9 cellular contexts compared by ENCODE assay signal in genomic region chr19:52938733-52939132, GRCh38. TPM values are rescaled to one million over a fixed set of nuclear protein-coding genes. Genes with fewer than 3 reads are reported as not detected.
A peak's percentile ranks its signal among the peaks of the same experiment; 100 is the strongest.
DNase-seq lines count a peak whose midpoint lies in the region; ATAC-seq, FAIRE-seq and TF ChIP-seq lines count a peak whose summit lies in the region.
"Not testable (repeated sequence)": the region's sequence is repeated elsewhere in the genome, so short reads cannot be mapped to it uniquely, and the experiment has no call there.
"Had no signal": no experiment of that assay in that cellular context is flagged by ENCODE, and none has a peak within 500 bp of the region (broad histone marks: within the 10 kb centered on the region; RNA-seq: fewer than 3 reads in every experiment).

No MANE protein-coding gene starts in this region.

- not testable (repeated sequence) for TF ChIP-seq EP300 in K562 (IDR thresholded peaks at IDR 0.05; ENCODE audit: low read length)

- peak overlapping the region in 1 of 2 experiments; percentile 34; a peak in 1 of 4 replicates for H3K9ac ChIP-seq in K562 (ENCODE audit: insufficient read depth in 1 of 2, low read depth in 2 of 2, low read length in 2 of 2)

- 64% methylated on average over 5 of the region's 5 CpGs for WGBS in K562 (ENCODE audit: insufficient coverage, low coverage, missing lambda C conversion rate)

- H3K9me3 ChIP-seq in CD4-positive, CD25-positive, alpha-beta regulatory T cell (ENCODE audit: control insufficient read depth in 2 of 2, low read length in 2 of 2), result peaks cover 10 to 58% of the 10 kb centered on the region in 2 experiments
- not testable (repeated sequence) for H3K9me3 ChIP-seq in K562 (replicated peaks; ENCODE audit: control insufficient read depth, insufficient read depth, low read depth, low read length)

- intact Hi-C loops in K562 (cut with micrococcal nuclease), result loop anchor here (5.0 kb wide), 1 partner anchor 41 kb away; the partner anchor contains the start of gene ZNF320

- peak overlapping the region; percentile 1 for H3K27ac ChIP-seq in CD4-positive, CD25-positive, alpha-beta regulatory T cell (ENCODE audit: insufficient read depth, low read length, poor library complexity, severe bottlenecking)
- H3K27ac ChIP-seq in K562 (ENCODE audit: extremely low read depth, low read depth, low read length), result not testable (repeated sequence)

- in situ Hi-C loops in K562 (cut with MboI), result not testable (repeated sequence)

- not testable (repeated sequence) for TF ChIP-seq POLR2A in K562 (conservative IDR thresholded peaks at IDR 0.05)

- H3K27me3 ChIP-seq in CD4-positive, CD25-positive, alpha-beta regulatory T cell (ENCODE audit: control insufficient read depth, insufficient read depth, low read length); K562 (ENCODE audit: control insufficient read depth in 2 of 2, insufficient read depth in 2 of 2, low read length in 2 of 2): not testable (repeated sequence)

- peak overlapping the region in 2 of 4 donors; percentile 18 to 69 for H3K4me3 Mint-ChIP-seq in CD4-positive, CD25-positive, alpha-beta regulatory T cell
- peak overlapping the region in 1 of 3 donors; percentile 39 for H3K4me3 Mint-ChIP-seq in T-cell
- not testable (repeated sequence) for H3K4me3 Mint-ChIP-seq in activated CD4-positive, alpha-beta memory T cell treated with anti-CD3 and anti-CD28 coated beads, Interleukin-2, amount 10 ng/mL, durations not matched to agents 7 days and 5 days
- peak overlapping the region; percentile 55 for H3K4me3 Mint-ChIP-seq in mesothelial cell of epicardium
- peak overlapping the region; percentile 21 to 56 for H3K4me3 Mint-ChIP-seq in stimulated activated naive B cell treated with anti-CD40 and anti-IgM and Interleukin-4, amounts not matched to agents 10 μg/mL and 1 μg/mL and 100 μg/mL, for 72 hours

- peaks cover 0 to 43% (median 12%) of the 10 kb centered on the region in 7 donors for H3K9me3 Mint-ChIP-seq in CD4-positive, CD25-positive, alpha-beta regulatory T cell
- H3K9me3 Mint-ChIP-seq in T-cell, result peaks cover 0 to 28% (median 18%) of the 10 kb centered on the region in 3 donors
- H3K9me3 Mint-ChIP-seq in activated CD4-positive, alpha-beta memory T cell treated with anti-CD3 and anti-CD28 coated beads, Interleukin-2, amount 10 ng/mL, durations not matched to agents 7 days and 5 days, result peaks cover 35% of the 10 kb centered on the region
- H3K9me3 Mint-ChIP-seq in mesothelial cell of epicardium; stimulated activated naive B cell treated with anti-CD40 and anti-IgM and Interleukin-4, amounts not matched to agents 10 μg/mL and 1 μg/mL and 100 μg/mL, for 72 hours: not testable (repeated sequence)

- H3K4me1 Mint-ChIP-seq in CD4-positive, CD25-positive, alpha-beta regulatory T cell, result peaks cover 3 to 54% (median 12%) of the 10 kb centered on the region in 4 donors
- peaks cover 28 to 35% (median 29%) of the 10 kb centered on the region in 3 donors for H3K4me1 Mint-ChIP-seq in T-cell
- peaks cover 17% of the 10 kb centered on the region for H3K4me1 Mint-ChIP-seq in activated CD4-positive, alpha-beta memory T cell treated with anti-CD3 and anti-CD28 coated beads, Interleukin-2, amount 10 ng/mL, durations not matched to agents 7 days and 5 days
- H3K4me1 Mint-ChIP-seq in mesothelial cell of epicardium, result peaks cover 52% of the 10 kb centered on the region
- H3K4me1 Mint-ChIP-seq in stimulated activated naive B cell treated with anti-CD40 and anti-IgM and Interleukin-4, amounts not matched to agents 10 μg/mL and 1 μg/mL and 100 μg/mL, for 72 hours, result peaks cover 33 to 54% of the 10 kb centered on the region in 2 donors

- DNase-seq in CD4-positive, CD25-positive, alpha-beta regulatory T cell; T-cell; activated CD4-positive, alpha-beta memory T cell treated with anti-CD3 and anti-CD28 coated beads, Interleukin-2, amount 10 ng/mL, durations not matched to agents 7 days and 5 days; K562 (ENCODE audit: extremely low read depth in 1 of 4, low spot score in 3 of 4); mesothelial cell of epicardium (ENCODE audit: low spot score in 2 of 2, unreplicated experiment in 2 of 2); stimulated activated naive B cell treated with anti-CD40 and anti-IgM and Interleukin-4, amounts not matched to agents 10 μg/mL and 1 μg/mL and 100 μg/mL, for 72 hours: not testable (repeated sequence)
- DNase-seq in HT-29 (ENCODE audit: low spot score) (peak; percentile 93), epithelial cell of esophagus (ENCODE audit: low read depth) (peak; percentile 39)

- peaks cover 25% of the 10 kb centered on the region for H3K36me3 Mint-ChIP-seq in CD4-positive, CD25-positive, alpha-beta regulatory T cell
- peaks cover 28% of the 10 kb centered on the region for H3K36me3 Mint-ChIP-seq in T-cell
- H3K36me3 Mint-ChIP-seq in activated CD4-positive, alpha-beta memory T cell treated with anti-CD3 and anti-CD28 coated beads, Interleukin-2, amount 10 ng/mL, durations not matched to agents 7 days and 5 days (ENCODE audit: low read depth), result peaks cover 53% of the 10 kb centered on the region
- H3K36me3 Mint-ChIP-seq in mesothelial cell of epicardium, result not testable (repeated sequence)
- H3K36me3 Mint-ChIP-seq in stimulated activated naive B cell treated with anti-CD40 and anti-IgM and Interleukin-4, amounts not matched to agents 10 μg/mL and 1 μg/mL and 100 μg/mL, for 72 hours, result peaks cover 16 to 38% of the 10 kb centered on the region in 2 donors

- H3K36me3 ChIP-seq in CD4-positive, CD25-positive, alpha-beta regulatory T cell (ENCODE audit: control insufficient read depth, insufficient read depth, low read length), result peaks cover 12% of the 10 kb centered on the region
- peaks cover 35% of the 10 kb centered on the region; the same call in 2 of the 3 replicates for H3K36me3 ChIP-seq in K562 (ENCODE audit: control insufficient read depth, insufficient read depth, low read length)

- CTCF ChIA-PET in T-cell (lab: Charles Lee); activated CD4-positive, alpha-beta memory T cell treated with anti-CD3 and anti-CD28 coated beads, Interleukin-2, amount 10 ng/mL, durations not matched to agents 7 days and 5 days (lab: Charles Lee); K562 (lab: Yijun Ruan, JAX; ENCODE audit: low intra/inter-chr PET ratio): not testable (repeated sequence)

- ATAC-seq in CD4-positive, CD25-positive, alpha-beta regulatory T cell (ENCODE audit: low read depth in 2 of 2); T-cell (replicated peaks in 1 of 4); K562; stimulated activated naive B cell treated with anti-CD40 and anti-IgM and Interleukin-4, amounts not matched to agents 10 μg/mL and 1 μg/mL and 100 μg/mL, for 72 hours (replicated peaks): not testable (repeated sequence)

- H3K4me1 ChIP-seq in CD4-positive, CD25-positive, alpha-beta regulatory T cell (ENCODE audit: control insufficient read depth, insufficient read depth, low read length, poor library complexity, severe bottlenecking), result peaks cover 13% of the 10 kb centered on the region
- peaks cover 40 to 52% of the 10 kb centered on the region in 2 experiments for H3K4me1 ChIP-seq in K562 (replicated peaks in 1 of 2; ENCODE audit: control insufficient read depth in 2 of 2, insufficient read depth in 2 of 2, low read length in 2 of 2)

- peak overlapping the region in 2 of 3 donors; percentile 38 to 71 for H3K27ac Mint-ChIP-seq in CD4-positive, CD25-positive, alpha-beta regulatory T cell
- H3K27ac Mint-ChIP-seq in T-cell, result peak overlapping the region; percentile 11 to 32
- peak overlapping the region; percentile 31 for H3K27ac Mint-ChIP-seq in activated CD4-positive, alpha-beta memory T cell treated with anti-CD3 and anti-CD28 coated beads, Interleukin-2, amount 10 ng/mL, durations not matched to agents 7 days and 5 days
- H3K27ac Mint-ChIP-seq in mesothelial cell of epicardium, result peak overlapping the region; percentile 98
- peak overlapping the region; percentile 28 for H3K27ac Mint-ChIP-seq in stimulated activated naive B cell treated with anti-CD40 and anti-IgM and Interleukin-4, amounts not matched to agents 10 μg/mL and 1 μg/mL and 100 μg/mL, for 72 hours

- TF ChIP-seq CTCF in K562 (IDR thresholded peaks at IDR 0.05 in 2 of 3, conservative IDR thresholded peaks at IDR 0.05 in 1 of 3; ENCODE audit: insufficient read depth in 2 of 3, low read depth in 1 of 3, low read length in 3 of 3); epithelial cell of esophagus (IDR thresholded peaks at IDR 0.05; ENCODE audit: insufficient read depth, low read depth, low read length, missing control alignments); mesothelial cell of epicardium (IDR thresholded peaks at IDR 0.05; ENCODE audit: unreplicated experiment): not testable (repeated sequence)

- H3K4me2 ChIP-seq in K562 (ENCODE audit: insufficient read depth, low read length), result peak overlapping the region; percentile 24; the same call in 1 of the 2 replicates

- peak overlapping the region; percentile 32 for H3K4me3 ChIP-seq in CD4-positive, CD25-positive, alpha-beta regulatory T cell (ENCODE audit: low read depth, low read length)
- H3K4me3 ChIP-seq in K562; epithelial cell of esophagus (ENCODE audit: low read length): not testable (repeated sequence)

- POLR2A ChIA-PET in T-cell (lab: Charles Lee), result not testable (repeated sequence)
- POLR2A ChIA-PET in activated CD4-positive, alpha-beta memory T cell treated with anti-CD3 and anti-CD28 coated beads, Interleukin-2, amount 10 ng/mL, durations not matched to agents 7 days and 5 days (lab: Charles Lee), result interaction anchor here (0.7 kb wide), 1 partner anchor 128 kb away, joined by 3 read pairs; no protein-coding TSS in a partner anchor
- POLR2A ChIA-PET in K562 (lab: Yijun Ruan, JAX), result interaction anchor here (0.8 kb wide), 1 partner anchor 1003 kb away, joined by 3 read pairs; no protein-coding TSS in a partner anchor

- not testable (repeated sequence) for TF ChIP-seq RAD21 in K562 (CRISPR knock-in tag; conservative IDR thresholded peaks at IDR 0.05 in 1 of 2, IDR thresholded peaks at IDR 0.05 in 1 of 2)

- H4K20me1 ChIP-seq in K562 (replicated peaks; ENCODE audit: control insufficient read depth, insufficient read depth, low read length), result not testable (repeated sequence)

- peaks cover 83% of the 10 kb centered on the region for H3K79me2 ChIP-seq in K562 (ENCODE audit: control insufficient read depth, insufficient read depth, low read length)

- not testable (repeated sequence) for H3K27me3 Mint-ChIP-seq in CD4-positive, CD25-positive, alpha-beta regulatory T cell; T-cell; activated CD4-positive, alpha-beta memory T cell treated with anti-CD3 and anti-CD28 coated beads, Interleukin-2, amount 10 ng/mL, durations not matched to agents 7 days and 5 days; mesothelial cell of epicardium (ENCODE audit: low read depth); stimulated activated naive B cell treated with anti-CD40 and anti-IgM and Interleukin-4, amounts not matched to agents 10 μg/mL and 1 μg/mL and 100 μg/mL, for 72 hours

- FAIRE-seq in K562 (lab: Jason Lieb, UNC), result not testable (repeated sequence)

- not testable (repeated sequence) for H2AFZ ChIP-seq in K562 (ENCODE audit: low read depth, low read length)

- H3K9me1 ChIP-seq in K562 (ENCODE audit: control insufficient read depth, insufficient read depth, low read length), result not testable (repeated sequence)

- not testable (repeated sequence) for BruUV-seq in K562 (replicated peaks; lab: Mats Ljungman, UMichigan)

RNA-seq across cellular contexts. Expression of gene ZNF888, which starts 15.5 kb away (rescaled TPM):
- total RNA-seq in CD4-positive, CD25-positive, alpha-beta regulatory T cell, result 5.0 TPM
- 1 to 10 TPM; 1.7 to 2.8 (median 2.3) TPM for polyA plus RNA-seq in CD4-positive, CD25-positive, alpha-beta regulatory T cell
- 8.2 and 10.0 TPM in 2 replicates for total RNA-seq in HT-29 (2014; rRNA removed; shearing (Covaris generic))
- total RNA-seq in T-cell, result 1 to 10 TPM; 2.7 to 5.6 (median 4.5) TPM
- total RNA-seq in activated CD4-positive, alpha-beta memory T cell treated with anti-CD3 and anti-CD28 coated beads, Interleukin-2, amount 10 ng/mL, durations not matched to agents 7 days and 5 days, result 1 to 10 TPM; 5.9 to 6.9 TPM
- 11.0 and 36.0 TPM in 2 replicates for total RNA-seq in K562 (2011; cell fraction: chromatin; rRNA removed; ENCODE audit: low replicate concordance)
- total RNA-seq in K562 (2011; cell fraction: nucleolus; rRNA removed), result 7.5 and 10.3 TPM in 2 replicates
- total RNA-seq in K562 (2011; cell fraction: nucleoplasm; rRNA removed), result 12.6 and 13.6 TPM in 2 replicates
- 6.9 and 8.9 TPM in 2 replicates for total RNA-seq in K562 (2014; rRNA removed)
- total RNA-seq in K562 (2014; rRNA removed; fragmentation: Illumina TruSeq; extraction: Trizol), result 13.3 and 15.5 TPM in 2 replicates
- total RNA-seq in K562 (2015; rRNA removed; fragmentation: Illumina TruSeq; extraction: Trizol), result 12.1 TPM in 2 replicates
- total RNA-seq in K562 (2021), result 8.3 and 10.7 TPM in 2 replicates
- polyA plus RNA-seq in K562 (2011; rRNA removed), result 9.6 and 12.5 TPM in 2 replicates
- polyA plus RNA-seq in K562 (2011; cell fraction: cytosol; rRNA removed), result 2.2 and 4.6 TPM in 2 replicates
- polyA plus RNA-seq in K562 (2011; cell fraction: nucleus; rRNA removed), result 7.9 and 8.3 TPM in 2 replicates
- 7.5 and 8.1 TPM in 2 replicates for polyA plus RNA-seq in K562 (2012)
- 9.9 and 10.1 TPM in 2 replicates for polyA plus RNA-seq in K562 (2014; fragmentation: Illumina TruSeq; extraction: Trizol)
- polyA plus RNA-seq in K562 (2014; fragmentation: Nextera tagmentation; extraction: Ambion mirVana), result 1 to 10 TPM; 1.6 to 2.7 TPM
- 4.5 and 5.9 TPM in 2 replicates for polyA plus RNA-seq in K562 (2014; rRNA removed)
- 40.2 and 44.6 TPM in 2 replicates for polyA minus RNA-seq in K562 (2011; rRNA and poly(A)+ RNA removed)
- 10.2 and 14.1 TPM in 2 replicates for polyA minus RNA-seq in K562 (2011; cell fraction: cytosol; rRNA and poly(A)+ RNA removed)
- polyA minus RNA-seq in K562 (2011; cell fraction: nucleus; rRNA and poly(A)+ RNA removed), result 7.1 and 13.7 TPM in 2 replicates
- total RNA-seq in mesothelial cell of epicardium, result 14.0 to 15.3 TPM (median 14.3 TPM) in 3 replicates
- polyA plus RNA-seq: A549 had no signal

RNA-seq across cellular contexts. Expression of gene ZNF816, which starts 23.9 kb away (rescaled TPM):
- total RNA-seq in CD4-positive, CD25-positive, alpha-beta regulatory T cell, result 5.1 TPM
- 10 to 100 TPM; 10.6 to 25.1 (median 18.7) TPM for polyA plus RNA-seq in CD4-positive, CD25-positive, alpha-beta regulatory T cell
- total RNA-seq in HT-29 (2014; rRNA removed; shearing (Covaris generic)), result 8.9 and 12.3 TPM in 2 replicates
- total RNA-seq in T-cell, result 10 to 100 TPM in 3 of 5 donors, 1 to 10 TPM in 2; 6.4 to 23.4 (median 19.0) TPM
- total RNA-seq in activated CD4-positive, alpha-beta memory T cell treated with anti-CD3 and anti-CD28 coated beads, Interleukin-2, amount 10 ng/mL, durations not matched to agents 7 days and 5 days, result 10 to 100 TPM; 11.8 to 14.9 TPM
- 30.0 and 80.9 TPM in 2 replicates for total RNA-seq in K562 (2011; cell fraction: chromatin; rRNA removed; ENCODE audit: low replicate concordance)
- 20.5 and 22.0 TPM in 2 replicates for total RNA-seq in K562 (2011; cell fraction: nucleolus; rRNA removed)
- 27.3 and 32.6 TPM in 2 replicates for total RNA-seq in K562 (2011; cell fraction: nucleoplasm; rRNA removed)
- total RNA-seq in K562 (2014; rRNA removed), result 10.7 and 11.3 TPM in 2 replicates
- total RNA-seq in K562 (2014; rRNA removed; fragmentation: Illumina TruSeq; extraction: Trizol), result 23.4 and 24.0 TPM in 2 replicates
- 19.3 and 23.3 TPM in 2 replicates for total RNA-seq in K562 (2015; rRNA removed; fragmentation: Illumina TruSeq; extraction: Trizol)
- total RNA-seq in K562 (2021), result 12.0 and 15.5 TPM in 2 replicates
- polyA plus RNA-seq in K562 (2011; rRNA removed), result 18.0 and 18.8 TPM in 2 replicates
- polyA plus RNA-seq in K562 (2011; cell fraction: cytosol; rRNA removed), result 4.3 and 9.0 TPM in 2 replicates
- 11.3 and 15.3 TPM in 2 replicates for polyA plus RNA-seq in K562 (2011; cell fraction: nucleus; rRNA removed)
- 7.6 and 7.8 TPM in 2 replicates for polyA plus RNA-seq in K562 (2012)
- polyA plus RNA-seq in K562 (2014; fragmentation: Illumina TruSeq; extraction: Trizol), result 13.0 and 13.1 TPM in 2 replicates
- 10 to 100 TPM; 11.1 to 17.0 TPM for polyA plus RNA-seq in K562 (2014; fragmentation: Nextera tagmentation; extraction: Ambion mirVana)
- 6.6 and 8.6 TPM in 2 replicates for polyA plus RNA-seq in K562 (2014; rRNA removed)
- polyA minus RNA-seq in K562 (2011; rRNA and poly(A)+ RNA removed), result 30.0 and 35.9 TPM in 2 replicates
- polyA minus RNA-seq in K562 (2011; cell fraction: cytosol; rRNA and poly(A)+ RNA removed), result 12.1 and 19.6 TPM in 2 replicates
- 8.2 and 20.2 TPM in 2 replicates for polyA minus RNA-seq in K562 (2011; cell fraction: nucleus; rRNA and poly(A)+ RNA removed)
- total RNA-seq in mesothelial cell of epicardium, result 14.8 to 16.8 TPM (median 15.7 TPM) in 3 replicates

RNA-seq across cellular contexts. Expression of gene ZNF320, which starts 41.3 kb away (rescaled TPM):
- 5.6 TPM for total RNA-seq in CD4-positive, CD25-positive, alpha-beta regulatory T cell
- 1 to 10 TPM; 1.3 to 5.4 (median 1.8) TPM for polyA plus RNA-seq in CD4-positive, CD25-positive, alpha-beta regulatory T cell
- total RNA-seq in HT-29 (2014; rRNA removed; shearing (Covaris generic)), result 6.0 and 8.5 TPM in 2 replicates
- total RNA-seq in T-cell, result 10 to 100 TPM in 2 of 5 donors, 1 to 10 TPM in 3; 9.1 to 20.5 (median 9.7) TPM
- 1 to 10 TPM; 4.0 to 4.1 TPM for total RNA-seq in activated CD4-positive, alpha-beta memory T cell treated with anti-CD3 and anti-CD28 coated beads, Interleukin-2, amount 10 ng/mL, durations not matched to agents 7 days and 5 days
- total RNA-seq in K562 (2011; cell fraction: chromatin; rRNA removed; ENCODE audit: low replicate concordance), result 55.5 and 61.4 TPM in 2 replicates
- total RNA-seq in K562 (2011; cell fraction: nucleolus; rRNA removed), result 37.0 and 39.7 TPM in 2 replicates
- total RNA-seq in K562 (2011; cell fraction: nucleoplasm; rRNA removed), result 68.2 and 105 TPM in 2 replicates
- 7.7 and 8.3 TPM in 2 replicates for total RNA-seq in K562 (2014; rRNA removed)
- 14.6 and 16.1 TPM in 2 replicates for total RNA-seq in K562 (2014; rRNA removed; fragmentation: Illumina TruSeq; extraction: Trizol)
- 11.4 and 11.7 TPM in 2 replicates for total RNA-seq in K562 (2015; rRNA removed; fragmentation: Illumina TruSeq; extraction: Trizol)
- total RNA-seq in K562 (2021), result 11.9 and 14.2 TPM in 2 replicates
- polyA plus RNA-seq in K562 (2011; rRNA removed), result 25.4 and 25.6 TPM in 2 replicates
- 17.0 and 19.1 TPM in 2 replicates for polyA plus RNA-seq in K562 (2011; cell fraction: cytosol; rRNA removed)
- polyA plus RNA-seq in K562 (2011; cell fraction: nucleus; rRNA removed), result 30.1 and 33.0 TPM in 2 replicates
- 6.8 and 8.5 TPM in 2 replicates for polyA plus RNA-seq in K562 (2012)
- 8.3 and 11.4 TPM in 2 replicates for polyA plus RNA-seq in K562 (2014; fragmentation: Illumina TruSeq; extraction: Trizol)
- 1 to 10 TPM; 5.4 to 6.5 TPM for polyA plus RNA-seq in K562 (2014; fragmentation: Nextera tagmentation; extraction: Ambion mirVana)
- 11.0 and 15.6 TPM in 2 replicates for polyA plus RNA-seq in K562 (2014; rRNA removed)
- polyA minus RNA-seq in K562 (2011; rRNA and poly(A)+ RNA removed), result 12.1 and 14.5 TPM in 2 replicates
- 8.3 and 17.6 TPM in 2 replicates for polyA minus RNA-seq in K562 (2011; cell fraction: cytosol; rRNA and poly(A)+ RNA removed)
- 12.3 and 13.2 TPM in 2 replicates for polyA minus RNA-seq in K562 (2011; cell fraction: nucleus; rRNA and poly(A)+ RNA removed)
- 36.1 to 41.5 TPM (median 36.9 TPM) in 3 replicates for total RNA-seq in mesothelial cell of epicardium
- polyA plus RNA-seq: A549 had no signal

Comparison
In these comparisons a context has a peak if more than half of its experiments do, and no peak if none do; other contexts are left out.
1. H3K27ac Mint-ChIP-seq: peak in every context shown above with its lines; median percentile 98 in mesothelial cell of epicardium; 54 in CD4-positive, CD25-positive, alpha-beta regulatory T cell; 31 in activated CD4-positive, alpha-beta memory T cell treated with anti-CD3 and anti-CD28 coated beads, Interleukin-2, amount 10 ng/mL, durations not matched to agents 7 days and 5 days; 28 in stimulated activated naive B cell treated with anti-CD40 and anti-IgM and Interleukin-4, amounts not matched to agents 10 μg/mL and 1 μg/mL and 100 μg/mL, for 72 hours; 22 in T-cell.